In the genomic region with DNA sequence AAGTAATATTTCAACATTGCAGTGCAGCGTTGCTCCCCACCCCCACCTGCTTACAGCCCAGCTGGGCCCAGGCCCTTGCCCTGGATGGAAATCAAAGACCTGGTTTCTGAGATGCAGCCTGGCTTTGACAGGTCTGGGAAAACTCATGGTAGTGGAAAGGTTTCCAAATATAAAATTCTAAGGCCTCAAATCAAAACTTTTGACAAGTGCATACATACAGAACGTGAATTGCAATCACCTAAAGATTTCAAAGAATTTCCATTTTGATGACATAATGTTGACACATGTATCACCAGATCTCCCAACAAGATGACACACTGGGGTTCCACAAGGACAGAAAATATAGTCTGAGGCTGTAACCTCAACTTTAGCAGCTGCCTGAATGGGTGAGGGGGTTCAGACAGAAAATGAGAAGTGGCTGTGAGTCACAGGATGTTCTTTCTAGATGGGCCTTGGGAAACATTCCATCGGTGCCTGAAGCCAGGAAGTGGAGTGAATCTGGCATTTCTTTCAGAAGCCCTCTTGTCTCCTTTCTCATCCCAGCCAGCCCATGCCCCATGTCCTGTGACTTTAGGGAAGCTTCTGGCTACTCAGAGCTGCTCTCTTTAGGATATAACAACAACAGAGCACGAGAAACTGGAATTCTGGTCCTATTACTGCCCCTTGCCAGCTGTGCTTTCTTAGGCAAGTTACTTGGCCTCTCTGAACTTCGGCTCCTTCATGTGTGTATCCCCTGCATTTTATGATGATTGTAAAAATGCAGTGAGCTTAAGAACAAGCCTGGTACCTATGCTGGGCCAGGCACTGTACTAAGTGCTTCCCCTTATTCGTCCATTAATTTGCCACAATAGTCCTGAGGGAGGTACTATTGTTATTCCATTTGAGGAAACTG, we compare ENCODE assay signal across 9 cellular contexts. TPM values are rescaled to one million over a fixed set of nuclear protein-coding genes. Genes with fewer than 3 reads are reported as not detected.
A peak's percentile ranks its signal among the peaks of the same experiment; 100 is the strongest.
DNase-seq lines count a peak whose midpoint lies in the region; ATAC-seq, FAIRE-seq and TF ChIP-seq lines count a peak whose summit lies in the region.
"Had no signal": no experiment of that assay in that cellular context is flagged by ENCODE, and none has a peak within 500 bp of the region (broad histone marks: within the 10 kb centered on the region; RNA-seq: fewer than 3 reads in every experiment).

No MANE protein-coding gene starts in this region.

- H3K4me2 ChIP-seq in K562 (ENCODE audit: insufficient read depth, low read length), result no peak overlapping the region

- H3K36me3 ChIP-seq in K562 (ENCODE audit: control insufficient read depth, insufficient read depth, low read length) (no peaks in the 10 kb centered on the region), testis (ENCODE audit: low read depth, missing control alignments) (no peaks in the 10 kb centered on the region)

- H2AFZ ChIP-seq in K562 (ENCODE audit: low read depth, low read length), result no peak overlapping the region

- intact Hi-C loops in K562 (cut with micrococcal nuclease), result no loop called here
- intact Hi-C loops in testis (cut with DNase I; ENCODE audit: low total_unique reads), result no loop called here

- TF ChIP-seq EP300 in K562 (IDR thresholded peaks at IDR 0.05; ENCODE audit: low read length), result no peak

- no peak overlapping the region for H3K27ac ChIP-seq in K562 (ENCODE audit: extremely low read depth, low read depth, low read length)
- H3K27ac ChIP-seq in testis, result peak overlapping the region; percentile 8 to 11
- H3K27ac ChIP-seq: 22Rv1 had no signal

- no peak overlapping the region for H3K27ac Mint-ChIP-seq in type B pancreatic cell

- H3K36me3 Mint-ChIP-seq in type B pancreatic cell, result peaks cover 15% of the 10 kb centered on the region

- POLR2A ChIA-PET in K562 (lab: Yijun Ruan, JAX), result interaction anchor here (1.2 kb wide), 1 partner anchor 26 kb away, joined by 5 read pairs; no protein-coding TSS in a partner anchor

- no peaks in the 10 kb centered on the region for H3K27me3 Mint-ChIP-seq in type B pancreatic cell

- TF ChIP-seq CTCF in K562 (IDR thresholded peaks at IDR 0.05 in 2 of 3, conservative IDR thresholded peaks at IDR 0.05 in 1 of 3; ENCODE audit: insufficient read depth in 2 of 3, low read depth in 1 of 3, low read length in 3 of 3), result no peak
- no peak for TF ChIP-seq CTCF in testis (IDR thresholded peaks at IDR 0.05)
- TF ChIP-seq CTCF in type B pancreatic cell (conservative IDR thresholded peaks at IDR 0.05), result no peak

- in situ Hi-C loops in K562 (cut with MboI), result no loop called here

- no peak overlapping the region for H3K4me3 ChIP-seq in K562
- no peak overlapping the region for H3K4me3 ChIP-seq in testis

- CTCF ChIA-PET in K562 (lab: Yijun Ruan, JAX; ENCODE audit: low intra/inter-chr PET ratio), result no interaction called here

- H3K9me1 ChIP-seq in K562 (ENCODE audit: control insufficient read depth, insufficient read depth, low read length), result no peaks in the 10 kb centered on the region

- FAIRE-seq in K562 (lab: Jason Lieb, UNC), result no peak

- H3K9ac ChIP-seq in K562 (ENCODE audit: insufficient read depth in 1 of 2, low read depth in 2 of 2, low read length in 2 of 2), result no peak overlapping the region

- no peaks in the 10 kb centered on the region for H3K79me2 ChIP-seq in K562 (ENCODE audit: control insufficient read depth, insufficient read depth, low read length)

- H3K4me1 Mint-ChIP-seq in type B pancreatic cell (ENCODE audit: unreplicated experiment), result peaks cover 34% of the 10 kb centered on the region

- no peak overlapping the region for H3K4me3 Mint-ChIP-seq in type B pancreatic cell

- no peaks in the 10 kb centered on the region for H4K20me1 ChIP-seq in K562 (replicated peaks; ENCODE audit: control insufficient read depth, insufficient read depth, low read length)

- no peak for TF ChIP-seq RAD21 in K562 (CRISPR knock-in tag; conservative IDR thresholded peaks at IDR 0.05 in 1 of 2, IDR thresholded peaks at IDR 0.05 in 1 of 2)

- H3K9me3 Mint-ChIP-seq in type B pancreatic cell, result no peaks in the 10 kb centered on the region

- DNase-seq in DMS53 (lab: John Stamatoyannopoulos, UW) (peak; percentile 5), DMS53 treated with DMSO at 0.1 percent for 48 hours (lab: John Stamatoyannopoulos, UW; ENCODE audit: unreplicated experiment) (no peak), K562 (ENCODE audit: extremely low read depth in 1 of 4, low spot score in 3 of 4) (no peak), kidney tubule cell (ENCODE audit: low spot score) (peak; percentile 92), testis (peak; percentile 69), type B pancreatic cell (ENCODE audit: extremely low spot score, unreplicated experiment) (no peak)

- no TSS peak for BruUV-seq in K562 (replicated peaks; lab: Mats Ljungman, UMichigan)

- ATAC-seq in K562, result no peak
- no peak for ATAC-seq in HG03139 (IDR thresholded peaks at IDR 0.05; ENCODE audit: unreplicated experiment)
- no peak for ATAC-seq in HG02571 (IDR thresholded peaks at IDR 0.05; ENCODE audit: unreplicated experiment)

- H3K4me1 ChIP-seq in K562 (replicated peaks in 1 of 2; ENCODE audit: control insufficient read depth in 2 of 2, insufficient read depth in 2 of 2, low read length in 2 of 2) (peaks cover 0 to 6% of the 10 kb centered on the region in 2 experiments; a peak in 2 of 5 replicates), testis (peaks cover 41% of the 10 kb centered on the region)

- TF ChIP-seq POLR2A in K562 (conservative IDR thresholded peaks at IDR 0.05) (no peak), testis (IDR thresholded peaks at IDR 0.05) (no peak)

- WGBS in K562 (ENCODE audit: insufficient coverage, low coverage, missing lambda C conversion rate), result 0% methylated on average over 6 of the region's 6 CpGs
- 38 to 59% methylated on average over 6 of the region's 6 CpGs for WGBS in testis, 2 donors

- H3K9me3 ChIP-seq in K562 (replicated peaks; ENCODE audit: control insufficient read depth, insufficient read depth, low read depth, low read length), result no peaks in the 10 kb centered on the region
- no peaks in the 10 kb centered on the region for H3K9me3 ChIP-seq in testis

- H3K27me3 ChIP-seq in K562 (ENCODE audit: control insufficient read depth in 2 of 2, insufficient read depth in 2 of 2, low read length in 2 of 2), result peaks cover 2 to 24% of the 10 kb centered on the region in 2 experiments; a peak in 3 of 5 replicates
- H3K27me3 ChIP-seq in testis, result no peaks in the 10 kb centered on the region

TF ChIP-seq in K562, 482 proteins besides CTCF, POLR2A, EP300 and RAD21 (continues in another document):
- no peak for TF ChIP-seq ZNF24 (IDR thresholded peaks at IDR 0.05)
- TF ChIP-seq SNIP1 (IDR thresholded peaks at IDR 0.05; ENCODE audit: low read depth), result no peak
- peak; percentile 9 for TF ChIP-seq RBM25 (IDR thresholded peaks at IDR 0.05; ENCODE audit: low read depth, low read length, severe bottlenecking)
- TF ChIP-seq ETV6 (IDR thresholded peaks at IDR 0.05; ENCODE audit: borderline replicate concordance in 1 of 2, low read depth in 2 of 2, low read length in 1 of 2), result no peak
- TF ChIP-seq ETV6 (CRISPR knock-in tag; IDR thresholded peaks at IDR 0.05; ENCODE audit: borderline replicate concordance), result no peak
- TF ChIP-seq ZNF408 (CRISPR knock-in tag; IDR thresholded peaks at IDR 0.05; ENCODE audit: low read depth), result no peak
- peak; percentile 35; the same call in 1 of the 2 replicates for TF ChIP-seq FOSL1 (tag; conservative IDR thresholded peaks at IDR 0.05)
- TF ChIP-seq, protein P1, sequence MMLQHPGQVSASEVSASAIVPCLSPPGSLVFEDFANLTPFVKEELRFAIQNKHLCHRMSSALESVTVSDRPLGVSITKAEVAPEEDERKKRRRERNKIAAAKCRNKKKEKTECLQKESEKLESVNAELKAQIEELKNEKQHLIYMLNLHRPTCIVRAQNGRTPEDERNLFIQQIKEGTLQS (IDR thresholded peaks at IDR 0.05), result peak; percentile 18; the same call in 1 of the 2 replicates
- TF ChIP-seq, protein P1 (CRISPR knock-in tag; conservative IDR thresholded peaks at IDR 0.05), result no peak
- TF ChIP-seq EP400 (IDR thresholded peaks at IDR 0.05), result no peak
- TF ChIP-seq CEBPG (CRISPR knock-in tag; IDR thresholded peaks at IDR 0.05), result no peak
- TF ChIP-seq CEBPG (tag; conservative IDR thresholded peaks at IDR 0.05 in 1 of 2, IDR thresholded peaks at IDR 0.05 in 1 of 2), result peak in 1 of 2 experiments; percentile 68; a peak in 2 of 4 replicates

RNA-seq across cellular contexts. Expression of a gene that starts 54.8 kb away (rescaled TPM):
- 0.02 and 0.04 TPM in 2 replicates for total RNA-seq in K562 (2011; cell fraction: chromatin; rRNA removed; ENCODE audit: low replicate concordance)
- not detected in 2 replicates for total RNA-seq in K562 (2011; cell fraction: nucleolus; rRNA removed)
- total RNA-seq in K562 (2011; cell fraction: nucleoplasm; rRNA removed), result not detected in 2 replicates
- total RNA-seq in K562 (2014; rRNA removed) (not detected in 2 replicates), K562 (2014; rRNA removed; fragmentation: Illumina TruSeq; extraction: Trizol) (0.03 TPM in 1 of 2 replicates, not detected in the other), K562 (2015; rRNA removed; fragmentation: Illumina TruSeq; extraction: Trizol) (not detected in 2 replicates), K562 (2021) (0.09 and 0.18 TPM in 2 replicates), testis (10 to 100 TPM; 42.0 to 57.9 TPM), type B pancreatic cell (ENCODE audit: low replicate concordance) (16.2 and 20.8 TPM in 2 replicates)
- polyA plus RNA-seq in K562 (2011; rRNA removed) (0.01 and 0.03 TPM in 2 replicates), K562 (2014; fragmentation: Illumina TruSeq; extraction: Trizol) (not detected in 2 replicates), K562 (2014; fragmentation: Nextera tagmentation; extraction: Ambion mirVana) (under 1 TPM; under 0.01 to 0.01 TPM), K562 (2014; rRNA removed) (not detected in 2 replicates), testis (ENCODE audit: insufficient read depth, low read depth, low replicate concordance) (8.5 TPM)
- 0.04 TPM in 1 of 2 replicates, not detected in the other for polyA plus RNA-seq in K562 (2011; cell fraction: cytosol; rRNA removed)
- 0.01 and 0.11 TPM in 2 replicates for polyA plus RNA-seq in K562 (2011; cell fraction: nucleus; rRNA removed)
- 0.01 and 0.04 TPM in 2 replicates for polyA plus RNA-seq in K562 (2012)
- polyA minus RNA-seq in K562 (2011; rRNA and poly(A)+ RNA removed), result 0.07 and 0.18 TPM in 2 replicates
- 1.3 TPM in 1 of 2 replicates, not detected in the other for polyA minus RNA-seq in K562 (2011; cell fraction: cytosol; rRNA and poly(A)+ RNA removed)
- 0.13 and 0.22 TPM in 2 replicates for polyA minus RNA-seq in K562 (2011; cell fraction: nucleus; rRNA and poly(A)+ RNA removed)

Comparison
In these comparisons a context has a peak if more than half of its experiments do, and no peak if none do; other contexts are left out.
1. DNase-seq: peak in DMS53 (single experiment), kidney tubule cell (single experiment) and testis (single experiment); none in DMS53 treated with DMSO at 0.1 percent for 48 hours (single experiment), K562 (0 of 4) and type B pancreatic cell (single experiment).
2. RNA of a gene that starts 54.8 kb away (total RNA-seq): 42.0 to 57.9 TPM in testis and 16.2 to 20.8 TPM in type B pancreatic cell; 0.02 to 0.18 TPM in K562; every median in the first group is over 10 times any median in the second.